In genomic region chr4:56240554-56241190, GRCh38 we compare ENCODE assay signal across 22 cellular contexts.
DNase-seq lines count a peak whose midpoint lies in the region; ATAC-seq, FAIRE-seq and TF ChIP-seq lines count a peak whose summit lies in the region.
"Had no signal": no experiment of that assay in that cellular context is flagged by ENCODE, and none has a peak within 500 bp of the region (broad histone marks: within the 10 kb centered on the region; RNA-seq: fewer than 3 reads in every experiment).

No MANE protein-coding gene starts in this region.

- H2BK12ac ChIP-seq in mesenchymal stem cell (ENCODE audit: low read length in 2 of 2): no peak overlapping the region

- H3K23ac ChIP-seq in mesenchymal stem cell (ENCODE audit: low read length in 2 of 2): peak overlapping the region in 1 of 2 experiments; percentile 11

- H3K36me3 ChIP-seq in HepG2 (replicated peaks in 1 of 2; ENCODE audit: control insufficient read depth in 1 of 2, insufficient read depth in 2 of 2, low read length in 2 of 2) (no peaks in the 10 kb centered on the region), right lobe of liver (no peaks in the 10 kb centered on the region), mesenchymal stem cell (ENCODE audit: control insufficient read depth in 1 of 2, insufficient read depth in 2 of 2, low read depth in 1 of 2, low read length in 2 of 2) (no peaks in the 10 kb centered on the region)
- H3K36me3 ChIP-seq: esophagus squamous epithelium, lower lobe of right lung had no signal

- peak overlapping the region; percentile 60 for H3K4me2 ChIP-seq in HepG2 (ENCODE audit: low read depth, low read length)
- no peak overlapping the region for H3K4me2 ChIP-seq in mesenchymal stem cell (ENCODE audit: low read length, poor library complexity, severe bottlenecking)

- in situ Hi-C loops in HepG2 (cut with HindIII; ENCODE audit: extremely low pct_ligation_motif_present, low pct_unique_long_range_greater_than_20kb) (no loop called here), astrocyte of the cerebellum (cut with HindIII; ENCODE audit: low sequenced_read_pairs) (no loop called here)

- no peak overlapping the region for H3K27ac Mint-ChIP-seq in natural killer cell
- H3K27ac Mint-ChIP-seq: activated CD4-positive, alpha-beta T cell treated with anti-CD3 and anti-CD28 coated beads, Interleukin-2, amount 10 ng/mL, durations not matched to agents 7 days and 5 days had no signal

- peak in 1 of 2 experiments; percentile 40; a peak in 1 of 4 replicates for TF ChIP-seq EP300 in HepG2 (IDR thresholded peaks at IDR 0.05; ENCODE audit: low read depth in 2 of 2, low read length in 2 of 2)
- no peak for TF ChIP-seq EP300 in HepG2 (CRISPR knock-in tag; IDR thresholded peaks at IDR 0.05; ENCODE audit: borderline replicate concordance)

- no TSS peak for BruUV-seq in HepG2 (replicated peaks; lab: Mats Ljungman, UMichigan)

- no peaks in the 10 kb centered on the region for H4K20me1 ChIP-seq in HepG2 (ENCODE audit: insufficient read depth, low read length)

- intact Hi-C loops in HepG2 (cut with micrococcal nuclease; ENCODE audit: unreplicated experiment) (loop anchor here (5.0 kb wide), 2 partner anchors 62 to 113 kb away; no protein-coding TSS in a partner anchor), right lobe of liver (cut with DNase I) (no loop called here), natural killer cell (cut with micrococcal nuclease) (no loop called here)

- 47% methylated on average over 7 of the region's 7 CpGs for WGBS in HepG2 (ENCODE audit: low lambda C conversion rate)
- 75% methylated on average over 7 of the region's 7 CpGs for WGBS in right lobe of liver (ENCODE audit: insufficient coverage, low coverage, low lambda C conversion rate, missing lambda C conversion rate)
- WGBS in mesenchymal stem cell: 50% methylated on average over 7 of the region's 7 CpGs

- no peak overlapping the region for H2BK120ac ChIP-seq in mesenchymal stem cell (ENCODE audit: low read depth, low read length)

- FAIRE-seq in HepG2 (lab: Jason Lieb, UNC): no peak

- no peaks in the 10 kb centered on the region for H3K79me2 ChIP-seq in HepG2 (ENCODE audit: insufficient read depth, low read length)

- no peaks in the 10 kb centered on the region for H3K9me3 ChIP-seq in HepG2 (ENCODE audit: low read length)
- no peaks in the 10 kb centered on the region for H3K9me3 ChIP-seq in right lobe of liver
- no peaks in the 10 kb centered on the region for H3K9me3 ChIP-seq in mesenchymal stem cell (ENCODE audit: control insufficient read depth, low read length)
- H3K9me3 ChIP-seq: esophagus squamous epithelium, lower lobe of right lung had no signal

- H4K8ac ChIP-seq in mesenchymal stem cell (ENCODE audit: low read length): peak overlapping the region; percentile 19

- POLR2A ChIA-PET in HepG2 (lab: Yijun Ruan, JAX): no interaction called here

- H3K4ac ChIP-seq in mesenchymal stem cell (ENCODE audit: low read depth in 1 of 2, low read length in 2 of 2): no peak overlapping the region

- DNase-seq in HepG2 (ENCODE audit: low spot score) (peak; percentile 55), right lobe of liver (no peak), astrocyte of the cerebellum (ENCODE audit: low read depth) (peak; percentile 6), mesenchymal stem cell (peak; percentile 38), natural killer cell (no peak), NCI-H345 (lab: John Stamatoyannopoulos, UW) (no peak)
- DNase-seq: ACHN; activated CD4-positive, alpha-beta T cell treated with anti-CD3 and anti-CD28 coated beads, Interleukin-2, amount 10 ng/mL, durations not matched to agents 7 days and 5 days; activated CD8-positive, alpha-beta memory T cell treated with anti-CD3 and anti-CD28 coated beads, Interleukin-2, amount 50 U/mL, for 4 hours; activated effector memory CD4-positive, alpha-beta T cell treated with anti-CD3 and anti-CD28 coated beads, Interleukin-2, amount 50 U/mL, for 16 hours; central memory CD4-positive, alpha-beta T cell; esophagus squamous epithelium; GDM1; lower lobe of right lung; NCI-H1436 treated with DMSO at 0.1 percent for 48 hours; NCI-H446; stimulated activated CD4-positive, alpha-beta T cell treated with anti-CD3 and anti-CD28 coated beads, Interleukin-2, amount 100 ng/mL, for 48 hours; T-helper 1 cell had no signal

- no peak for TF ChIP-seq RAD21 in HepG2 (CRISPR knock-in tag; IDR thresholded peaks at IDR 0.05)

- H3K14ac ChIP-seq in mesenchymal stem cell (ENCODE audit: low read length in 2 of 2): no peak overlapping the region

- H2BK15ac ChIP-seq in mesenchymal stem cell (ENCODE audit: low read depth, poor library complexity, severe bottlenecking): no peak overlapping the region

- no peak overlapping the region; the same call in 1 of the 2 replicates for H3K9ac ChIP-seq in HepG2 (ENCODE audit: insufficient read depth, low read depth, low read length)
- no peak overlapping the region for H3K9ac ChIP-seq in mesenchymal stem cell (ENCODE audit: low read length)

- no peak overlapping the region for H3K18ac ChIP-seq in mesenchymal stem cell (ENCODE audit: low read depth in 1 of 2, low read length in 2 of 2)

- H3K27me3 Mint-ChIP-seq in natural killer cell (ENCODE audit: low read depth in 2 of 2): peaks cover 0 to 11% of the 10 kb centered on the region in 2 donors

- H4K91ac ChIP-seq in mesenchymal stem cell (ENCODE audit: low read length): no peak overlapping the region

- no peak overlapping the region for H2AFZ ChIP-seq in HepG2 (ENCODE audit: low read length)
- no peak overlapping the region for H2AFZ ChIP-seq in mesenchymal stem cell (ENCODE audit: low read depth, low read length)

- H3K36me3 Mint-ChIP-seq in natural killer cell: no peaks in the 10 kb centered on the region

- H3K9me3 Mint-ChIP-seq in natural killer cell: no peaks in the 10 kb centered on the region
- H3K9me3 Mint-ChIP-seq: activated CD4-positive, alpha-beta T cell treated with anti-CD3 and anti-CD28 coated beads, Interleukin-2, amount 10 ng/mL, durations not matched to agents 7 days and 5 days had no signal

- TF ChIP-seq POLR2A in HepG2 (IDR thresholded peaks at IDR 0.05; ENCODE audit: insufficient read depth in 1 of 2, low read depth in 2 of 2, low read length in 2 of 2) (no peak), right lobe of liver (IDR thresholded peaks at IDR 0.05) (no peak)

- CTCF ChIA-PET in HepG2 (lab: Yijun Ruan, JAX; ENCODE audit: low intra/inter-chr PET ratio, low total read pairs): no interaction called here

- ATAC-seq in HepG2 (peak; percentile 87), right lobe of liver (no peak), HG02840 (IDR thresholded peaks at IDR 0.05; ENCODE audit: low FRiP score, unreplicated experiment) (no peak), GM18873 (IDR thresholded peaks at IDR 0.05; ENCODE audit: low FRiP score, unreplicated experiment) (no peak), natural killer cell (no peak)
- ATAC-seq: lower lobe of right lung had no signal

- H3K27me3 ChIP-seq in HepG2 (ENCODE audit: control insufficient read depth in 1 of 2, insufficient read depth in 2 of 2, low read length in 2 of 2) (no peaks in the 10 kb centered on the region), right lobe of liver (no peaks in the 10 kb centered on the region), mesenchymal stem cell (ENCODE audit: control insufficient read depth in 1 of 2, insufficient read depth in 1 of 2, low read length in 2 of 2) (peaks cover 0 to 15% of the 10 kb centered on the region in 2 experiments)

- H3K79me1 ChIP-seq in mesenchymal stem cell (replicated peaks; ENCODE audit: low read length, poor library complexity, severe bottlenecking): no peaks in the 10 kb centered on the region

- no peak overlapping the region for H3K4me3 Mint-ChIP-seq in natural killer cell
- H3K4me3 Mint-ChIP-seq: activated CD4-positive, alpha-beta T cell treated with anti-CD3 and anti-CD28 coated beads, Interleukin-2, amount 10 ng/mL, durations not matched to agents 7 days and 5 days had no signal

- H2AK5ac ChIP-seq in mesenchymal stem cell (ENCODE audit: low read length, severe bottlenecking): no peak overlapping the region

- H3K4me3 ChIP-seq in HepG2 (replicated peaks in 1 of 3; ENCODE audit: insufficient read depth in 1 of 3, low read depth in 2 of 3, low read length in 3 of 3): peak overlapping the region; percentile 28 to 43 (median 29); a peak in 3 of 6 replicates
- no peak overlapping the region for H3K4me3 ChIP-seq in right lobe of liver
- no peak overlapping the region for H3K4me3 ChIP-seq in astrocyte of the cerebellum (ENCODE audit: low read depth, low read length)
- no peak overlapping the region for H3K4me3 ChIP-seq in mesenchymal stem cell (ENCODE audit: insufficient read depth in 1 of 2, low read depth in 1 of 2, low read length in 2 of 2)
- H3K4me3 ChIP-seq: esophagus squamous epithelium, lower lobe of right lung had no signal

- H2BK5ac ChIP-seq in mesenchymal stem cell (ENCODE audit: low read depth, low read length, poor library complexity, severe bottlenecking): no peak overlapping the region

- no peaks in the 10 kb centered on the region for H3K4me1 Mint-ChIP-seq in natural killer cell
- H3K4me1 Mint-ChIP-seq: activated CD4-positive, alpha-beta T cell treated with anti-CD3 and anti-CD28 coated beads, Interleukin-2, amount 10 ng/mL, durations not matched to agents 7 days and 5 days had no signal

- H3K4me1 ChIP-seq in HepG2 (ENCODE audit: insufficient read depth, low read length): peaks cover 75% of the 10 kb centered on the region
- H3K4me1 ChIP-seq in right lobe of liver: no peaks in the 10 kb centered on the region
- peaks cover 2% of the 10 kb centered on the region for H3K4me1 ChIP-seq in mesenchymal stem cell (ENCODE audit: control insufficient read depth, insufficient read depth, low read depth, low read length)
- H3K4me1 ChIP-seq: esophagus squamous epithelium, lower lobe of right lung had no signal

- peak overlapping the region; percentile 65 for H3K27ac ChIP-seq in HepG2 (ENCODE audit: extremely low read length, insufficient read depth, low read length)
- H3K27ac ChIP-seq in right lobe of liver: no peak overlapping the region
- H3K27ac ChIP-seq in mesenchymal stem cell (ENCODE audit: low read length, poor library complexity, severe bottlenecking): no peak overlapping the region
- H3K27ac ChIP-seq: C4-2B, esophagus squamous epithelium, lower lobe of right lung, RWPE1 had no signal

- TF ChIP-seq CTCF in HepG2 (CRISPR knock-in tag; IDR thresholded peaks at IDR 0.05) (no peak), right lobe of liver (IDR thresholded peaks at IDR 0.05) (no peak), astrocyte of the cerebellum (IDR thresholded peaks at IDR 0.05; ENCODE audit: low read depth, low read length, missing control alignments) (no peak), natural killer cell (IDR thresholded peaks at IDR 0.05) (no peak)

TF ChIP-seq in HepG2, 621 proteins besides CTCF, POLR2A, EP300 and RAD21 (continues in another document):
- TF ChIP-seq NR2F6 (IDR thresholded peaks at IDR 0.05): no peak
- TF ChIP-seq NR2F6 (CRISPR knock-in tag; IDR thresholded peaks at IDR 0.05): peak; percentile 26; the same call in 1 of the 2 replicates

Comparison
In these comparisons a context has a peak if more than half of its experiments do, and no peak if none do; other contexts are left out.
1. DNase-seq: peak in HepG2 (single experiment), astrocyte of the cerebellum (single experiment) and mesenchymal stem cell (single experiment); none in right lobe of liver (0 of 3), natural killer cell (single experiment) and NCI-H345 (single experiment).
2. H3K4me3 ChIP-seq: peak in HepG2 (3 of 3); none in right lobe of liver (0 of 3), astrocyte of the cerebellum (single experiment) and mesenchymal stem cell (0 of 2).